Comparison of ENCODE assay signal across 1 cellular context in genomic region chr4:2846172-2846571, GRCh38.
TF ChIP-seq lines count a peak whose summit lies in the region.

No MANE protein-coding gene starts in this region.

TF ChIP-seq in IMR-90, 13 proteins besides CTCF, POLR2A, EP300 and RAD21 (continued from another document):
- TF ChIP-seq RCOR1 (IDR thresholded peaks at IDR 0.05; ENCODE audit: insufficient replicate concordance, low read length), result no peak
- no peak for TF ChIP-seq RFX5 (IDR thresholded peaks at IDR 0.05; ENCODE audit: low read depth, low read length)
- no peak for TF ChIP-seq CHD1 (IDR thresholded peaks at IDR 0.05; ENCODE audit: low read depth, low read length)
- TF ChIP-seq MAZ (IDR thresholded peaks at IDR 0.05; ENCODE audit: borderline replicate concordance, low read depth, low read length), result no peak
- no peak for TF ChIP-seq MXI1 (IDR thresholded peaks at IDR 0.05; ENCODE audit: borderline replicate concordance, low read depth, low read length)
- no peak for TF ChIP-seq FOS (IDR thresholded peaks at IDR 0.05; ENCODE audit: low read depth, low read length)
- no peak for TF ChIP-seq USF2 (IDR thresholded peaks at IDR 0.05; ENCODE audit: low read depth, low read length)
- no peak for TF ChIP-seq CEBPB (IDR thresholded peaks at IDR 0.05; ENCODE audit: low read depth, low read length)
